ENCODE assay signal across 15 cellular contexts in genomic region chr2:234770081-234770506, GRCh38.
DNase-seq lines count a peak whose midpoint lies in the region; ATAC-seq and TF ChIP-seq lines count a peak whose summit lies in the region.
"Had no signal": no experiment of that assay in that cellular context is flagged by ENCODE, and none has a peak within 500 bp of the region (broad histone marks: within the 10 kb centered on the region; RNA-seq: fewer than 3 reads in every experiment).

No MANE protein-coding gene starts in this region.

- peak; percentile 62 for ATAC-seq in Right ventricle myocardium inferior
- ATAC-seq in SK-N-SH treated with all-trans-retinoic acid at 6 μM for 48 hours, result peak; percentile 78
- no peak for ATAC-seq in GM19035 (IDR thresholded peaks at IDR 0.05; ENCODE audit: unreplicated experiment)
- no peak for ATAC-seq in HG03520 (IDR thresholded peaks at IDR 0.05; ENCODE audit: unreplicated experiment)
- ATAC-seq: activated CD8-positive, alpha-beta T cell treated with anti-CD3 and anti-CD28 coated beads, Interleukin-2, amount 10 ng/mL, durations not matched to agents 7 days and 5 days had no signal

- peak overlapping the region; percentile 68 to 87 for H3K27ac ChIP-seq in liver (ENCODE audit: low read depth in 1 of 2, low read length in 2 of 2)
- H3K27ac ChIP-seq: epithelial cell of prostate, HL-60 had no signal

- H3K4me3 ChIP-seq in liver (ENCODE audit: low read depth in 1 of 3, low read length in 3 of 3), result peak overlapping the region; percentile 8 to 55 (median 49)

- H3K4me1 ChIP-seq in liver (ENCODE audit: control insufficient read depth in 4 of 4, insufficient read depth in 4 of 4, low read length in 3 of 4), result peaks cover 6 to 42% (median 22%) of the 10 kb centered on the region in 4 donors

- peak overlapping the region; percentile 2 to 62 for H3K9ac ChIP-seq in liver (ENCODE audit: low read depth in 1 of 2, low read length in 2 of 2)

- H3K27me3 ChIP-seq in liver (ENCODE audit: control insufficient read depth in 4 of 4, insufficient read depth in 4 of 4, low read length in 3 of 4), result no peaks in the 10 kb centered on the region

- intact Hi-C loops in Right ventricle myocardium inferior (cut with DNase I), result no loop called here
- intact Hi-C loops in cardiac septum (cut with DNase I), result no loop called here

- TF ChIP-seq CTCF in liver (IDR thresholded peaks at IDR 0.05; ENCODE audit: low read depth, low read length, missing input control), result no peak

- DNase-seq in Right ventricle myocardium inferior (ENCODE audit: missing footprints) (no peak), cardiac septum (ENCODE audit: low spot score) (no peak), ureter (ENCODE audit: low spot score) (no peak)
- DNase-seq in stimulated activated CD8-positive, alpha-beta memory T cell treated with anti-CD3 and anti-CD28 coated beads, Interleukin-4, amount 100 ng/mL, for 48 hours, result no peak
- DNase-seq: ACHN; activated CD8-positive, alpha-beta T cell treated with anti-CD3 and anti-CD28 coated beads, Interleukin-2, amount 10 ng/mL, durations not matched to agents 7 days and 5 days; immature natural killer cell; NCI-H1694; SW 1271 had no signal

- WGBS in liver, result 81% methylated on average over 11 of the region's 11 CpGs

- no peak for TF ChIP-seq RAD21 in liver (IDR thresholded peaks at IDR 0.05)

- no peaks in the 10 kb centered on the region for H3K9me3 ChIP-seq in liver (ENCODE audit: control insufficient read depth in 4 of 4, low read length in 3 of 4)

- H3K36me3 ChIP-seq in liver (ENCODE audit: control insufficient read depth in 4 of 4, insufficient read depth in 3 of 4, low read depth in 1 of 4, low read length in 3 of 4), result no peaks in the 10 kb centered on the region

TF ChIP-seq in SK-N-SH treated with all-trans-retinoic acid at 6 μM for 48 hours, 23 proteins besides CTCF, POLR2A, EP300 and RAD21 (continues in another document):
- TF ChIP-seq CREB5 (CRISPR knock-in tag; IDR thresholded peaks at IDR 0.05; ENCODE audit: low read depth) (no peak), RARB (CRISPR knock-in tag; IDR thresholded peaks at IDR 0.05) (no peak), OSR1 (CRISPR knock-in tag; IDR thresholded peaks at IDR 0.05) (no peak), ZNF70 (CRISPR knock-in tag; IDR thresholded peaks at IDR 0.05) (0 out of 2 replicates have a peak, but pooled peaks have one; percentile 56), PATZ1 (CRISPR knock-in tag; IDR thresholded peaks at IDR 0.05; ENCODE audit: borderline replicate concordance) (no peak), ZFP3 (CRISPR knock-in tag; IDR thresholded peaks at IDR 0.05) (no peak), CSRNP3 (CRISPR knock-in tag; IDR thresholded peaks at IDR 0.05) (no peak), SNAI2 (CRISPR knock-in tag; IDR thresholded peaks at IDR 0.05) (no peak), ZNF565 (CRISPR knock-in tag; conservative IDR thresholded peaks at IDR 0.05; ENCODE audit: low read depth) (no peak), ZNF8 (CRISPR knock-in tag; IDR thresholded peaks at IDR 0.05) (no peak), TOX (CRISPR knock-in tag; IDR thresholded peaks at IDR 0.05; ENCODE audit: borderline replicate concordance) (no peak)

TF ChIP-seq in liver, 16 proteins besides CTCF, POLR2A, EP300 and RAD21:
- no peak for TF ChIP-seq RXRA (IDR thresholded peaks at IDR 0.05)
- no peak for TF ChIP-seq HNF4G (IDR thresholded peaks at IDR 0.05)
- TF ChIP-seq YY1 (IDR thresholded peaks at IDR 0.05), result no peak
- no peak for TF ChIP-seq FOXA1 (IDR thresholded peaks at IDR 0.05)
- TF ChIP-seq ZBTB33 (IDR thresholded peaks at IDR 0.05), result no peak
- TF ChIP-seq JUND (IDR thresholded peaks at IDR 0.05), result no peak
- no peak for TF ChIP-seq REST (IDR thresholded peaks at IDR 0.05)
- TF ChIP-seq GABPA (IDR thresholded peaks at IDR 0.05 in 1 of 2, conservative IDR thresholded peaks at IDR 0.05 in 1 of 2), result no peak
- TF ChIP-seq ATF3 (IDR thresholded peaks at IDR 0.05), result no peak
- TF ChIP-seq SP1 (IDR thresholded peaks at IDR 0.05), result no peak
- TF ChIP-seq FOXA2 (IDR thresholded peaks at IDR 0.05), result no peak
- no peak for TF ChIP-seq TAF1 (conservative IDR thresholded peaks at IDR 0.05)
- no peak for TF ChIP-seq MAX (IDR thresholded peaks at IDR 0.05)
- TF ChIP-seq NR2F2 (IDR thresholded peaks at IDR 0.05), result no peak
- TF ChIP-seq EGR1 (IDR thresholded peaks at IDR 0.05; ENCODE audit: low read depth in 2 of 2), result no peak
- no peak for TF ChIP-seq HNF4A (conservative IDR thresholded peaks at IDR 0.05)

Comparison
In these comparisons a context has a peak if more than half of its experiments do, and no peak if none do; other contexts are left out.
1. ATAC-seq: peak in Right ventricle myocardium inferior (single experiment) and SK-N-SH treated with all-trans-retinoic acid at 6 μM for 48 hours (single experiment); none in GM19035 (single experiment) and HG03520 (single experiment).